14 cellular contexts compared by ENCODE assay signal in the genomic region with DNA sequence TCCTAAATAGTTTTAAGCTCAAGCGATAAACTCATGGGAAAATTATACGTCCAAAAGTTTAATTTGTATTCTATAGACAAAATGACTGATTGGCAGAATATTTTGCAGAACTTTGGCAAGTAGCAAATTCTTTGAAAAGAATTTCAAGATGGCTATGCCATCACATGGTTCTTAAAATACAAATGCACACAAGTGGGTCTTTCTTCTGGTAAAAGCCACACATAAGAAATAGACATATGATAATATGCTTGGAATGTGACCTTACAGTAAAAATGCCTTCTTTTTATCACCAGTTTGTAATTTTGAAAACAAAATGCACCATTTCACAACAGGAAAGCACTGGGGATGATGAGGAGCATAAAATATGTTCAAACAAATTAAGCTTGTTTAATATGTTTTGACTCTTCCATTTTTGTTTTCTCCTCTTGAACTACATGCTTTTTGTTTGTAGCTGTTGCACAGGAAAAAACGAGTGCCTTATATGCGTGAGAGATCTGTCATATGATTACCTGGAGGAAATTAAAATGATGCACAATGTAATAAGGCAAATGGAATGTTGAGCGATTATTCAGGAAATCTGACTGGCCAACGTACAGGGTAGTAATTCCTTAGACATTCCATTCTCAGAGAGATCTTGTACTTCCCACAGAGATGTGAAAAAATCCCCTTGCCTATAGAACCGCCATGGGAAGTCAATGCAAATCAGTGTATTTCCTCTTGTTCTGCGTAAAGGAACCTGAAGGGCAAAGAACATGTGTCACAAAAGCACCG.
DNase-seq lines count a peak whose midpoint lies in the region; ATAC-seq and TF ChIP-seq lines count a peak whose summit lies in the region.
"Had no signal": no experiment of that assay in that cellular context is flagged by ENCODE, and none has a peak within 500 bp of the region (broad histone marks: within the 10 kb centered on the region; RNA-seq: fewer than 3 reads in every experiment).

No MANE protein-coding gene starts in this region.

- H3K27ac ChIP-seq in SK-N-SH (ENCODE audit: low read depth in 2 of 2, low read length in 1 of 2): peak overlapping the region; percentile 50 to 87; a peak in 3 of 4 replicates
- H3K27ac ChIP-seq: upper lobe of right lung had no signal

- H4K20me1 ChIP-seq in SK-N-SH (ENCODE audit: insufficient read depth): no peaks in the 10 kb centered on the region

- CTCF ChIA-PET in SK-N-SH (lab: Yijun Ruan, JAX): no interaction called here

- TF ChIP-seq EP300 in SK-N-SH (IDR thresholded peaks at IDR 0.05; ENCODE audit: borderline replicate concordance in 1 of 2, low read depth in 1 of 2, low read length in 1 of 2): peak in 1 of 2 experiments; percentile 81; a peak in 2 of 4 replicates

- H3K4me2 ChIP-seq in SK-N-SH: peak overlapping the region; percentile 42

- POLR2A ChIA-PET in SK-N-SH (lab: Yijun Ruan, JAX): no interaction called here

- peaks cover 24% of the 10 kb centered on the region for H3F3A ChIP-seq in SK-N-SH (replicated peaks; ENCODE audit: insufficient read depth)

- peak overlapping the region; percentile 42; the same call in 1 of the 2 replicates for H3K9ac ChIP-seq in SK-N-SH

- H3K9me3 ChIP-seq in SK-N-SH: no peaks in the 10 kb centered on the region
- H3K9me3 ChIP-seq: upper lobe of right lung had no signal

- TF ChIP-seq CTCF in SK-N-SH (IDR thresholded peaks at IDR 0.05) (no peak), fibroblast of villous mesenchyme (IDR thresholded peaks at IDR 0.05; ENCODE audit: insufficient read depth, low read depth, low read length) (no peak)

- no peaks in the 10 kb centered on the region for H3K27me3 ChIP-seq in SK-N-SH (ENCODE audit: insufficient read depth)
- H3K27me3 ChIP-seq: upper lobe of right lung had no signal

- no peaks in the 10 kb centered on the region for H3K79me2 ChIP-seq in SK-N-SH (ENCODE audit: insufficient read depth)

- peak overlapping the region; percentile 42; the same call in 1 of the 2 replicates for H2AFZ ChIP-seq in SK-N-SH (ENCODE audit: low read depth)

- ATAC-seq in GM18511 (IDR thresholded peaks at IDR 0.05; ENCODE audit: unreplicated experiment) (no peak), HG03196 (IDR thresholded peaks at IDR 0.05; ENCODE audit: unreplicated experiment) (no peak), HG03108 (IDR thresholded peaks at IDR 0.05; ENCODE audit: unreplicated experiment) (no peak)
- ATAC-seq: upper lobe of right lung had no signal

- H3K9me2 ChIP-seq in SK-N-SH: no peaks in the 10 kb centered on the region

- H3K36me3 ChIP-seq in SK-N-SH (replicated peaks in 1 of 2; ENCODE audit: control insufficient read depth in 1 of 2, insufficient read depth in 2 of 2, low read length in 1 of 2): no peaks in the 10 kb centered on the region
- H3K36me3 ChIP-seq: upper lobe of right lung had no signal

- H3K4me3 ChIP-seq in SK-N-SH (ENCODE audit: low read depth in 2 of 2, low read length in 1 of 2): peak overlapping the region in 1 of 2 experiments; percentile 3; a peak in 1 of 4 replicates
- no peak overlapping the region for H3K4me3 ChIP-seq in fibroblast of villous mesenchyme (ENCODE audit: low read depth, low read length)
- H3K4me3 ChIP-seq: skin epidermis, upper lobe of right lung had no signal

- TF ChIP-seq RAD21 in SK-N-SH (IDR thresholded peaks at IDR 0.05; ENCODE audit: low read length): no peak

- H3K4me1 ChIP-seq in SK-N-SH (ENCODE audit: control insufficient read depth in 1 of 2, insufficient read depth in 2 of 2, low read depth in 1 of 2, low read length in 1 of 2): peaks cover 0 to 16% of the 10 kb centered on the region in 2 experiments; a peak in 1 of 4 replicates
- H3K4me1 ChIP-seq: upper lobe of right lung had no signal

- DNase-seq in SIG-M5 treated with dmso at 0.1 percent for 504 hours (lab: John Stamatoyannopoulos, UW; ENCODE audit: unreplicated experiment) (peak; percentile 12), SIG-M5 (lab: John Stamatoyannopoulos, UW) (no peak), SK-N-SH (no peak), fibroblast of villous mesenchyme (ENCODE audit: low read depth) (peak; percentile 87), NCI-H345 (lab: John Stamatoyannopoulos, UW) (no peak)
- DNase-seq: activated T-cell treated with anti-CD3 and anti-CD28 coated beads for 4 hours; central memory CD4-positive, alpha-beta T cell; GOT3; head of caudate nucleus; upper lobe of right lung had no signal

- WGBS in SK-N-SH (ENCODE audit: low lambda C conversion rate): 13% methylated on average over 9 of the region's 9 CpGs

TF ChIP-seq in SK-N-SH, 30 proteins besides CTCF, POLR2A, EP300 and RAD21:
- 0 out of 2 replicates have a peak, but pooled peaks have one; percentile 45 for TF ChIP-seq FOXM1 (IDR thresholded peaks at IDR 0.05; ENCODE audit: low read depth)
- TF ChIP-seq RXRA (IDR thresholded peaks at IDR 0.05; ENCODE audit: borderline replicate concordance, low read depth): peak; percentile 12; the same call in 1 of the 2 replicates
- no peak for TF ChIP-seq SMC3 (IDR thresholded peaks at IDR 0.05; ENCODE audit: low read depth, low read length)
- TF ChIP-seq, protein P1, sequence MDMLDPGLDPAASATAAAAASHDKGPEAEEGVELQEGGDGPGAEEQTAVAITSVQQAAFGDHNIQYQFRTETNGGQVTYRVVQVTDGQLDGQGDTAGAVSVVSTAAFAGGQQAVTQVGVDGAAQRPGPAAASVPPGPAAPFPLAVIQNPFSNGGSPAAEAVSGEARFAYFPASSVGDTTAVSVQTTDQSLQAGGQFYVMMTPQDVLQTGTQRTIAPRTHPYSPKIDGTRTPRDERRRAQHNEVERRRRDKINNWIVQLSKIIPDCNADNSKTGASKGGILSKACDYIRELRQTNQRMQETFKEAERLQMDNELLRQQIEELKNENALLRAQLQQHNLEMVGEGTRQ (IDR thresholded peaks at IDR 0.05; ENCODE audit: borderline replicate concordance, low read depth, low read length): no peak
- TF ChIP-seq CHD2 (IDR thresholded peaks at IDR 0.05; ENCODE audit: low read length, partially characterized antibody): no peak
- no peak for TF ChIP-seq RFX5 (IDR thresholded peaks at IDR 0.05; ENCODE audit: low read length)
- no peak for TF ChIP-seq FOXJ3 (CRISPR knock-in tag; IDR thresholded peaks at IDR 0.05)
- peak; percentile 56 for TF ChIP-seq NFIC (IDR thresholded peaks at IDR 0.05; ENCODE audit: borderline replicate concordance)
- no peak for TF ChIP-seq MEF2A (IDR thresholded peaks at IDR 0.05; ENCODE audit: borderline replicate concordance, low read depth)
- TF ChIP-seq FOSL2 (IDR thresholded peaks at IDR 0.05; ENCODE audit: borderline replicate concordance, low read depth): peak; percentile 76; the same call in 1 of the 2 replicates
- TF ChIP-seq TEAD4 (IDR thresholded peaks at IDR 0.05; ENCODE audit: borderline replicate concordance, insufficient read depth): peak; percentile 82; the same call in 1 of the 2 replicates
- TF ChIP-seq PBX3 (IDR thresholded peaks at IDR 0.05): peak; percentile 68
- TF ChIP-seq ELF1 (IDR thresholded peaks at IDR 0.05): 0 out of 2 replicates have a peak, but pooled peaks have one; percentile 35
- TF ChIP-seq JUND (IDR thresholded peaks at IDR 0.05): peak; percentile 62
- peak; percentile 70 for TF ChIP-seq TCF12 (IDR thresholded peaks at IDR 0.05)

Comparison
In these comparisons a context has a peak if more than half of its experiments do, and no peak if none do; other contexts are left out.
1. DNase-seq: peak in SIG-M5 treated with dmso at 0.1 percent for 504 hours (single experiment) and fibroblast of villous mesenchyme (single experiment); none in SIG-M5 (single experiment), SK-N-SH (single experiment) and NCI-H345 (single experiment).